In genomic region chr15:38688761-38689160, GRCh38 we compare ENCODE assay signal across 12 cellular contexts.
DNase-seq lines count a peak whose midpoint lies in the region; ATAC-seq and TF ChIP-seq lines count a peak whose summit lies in the region.
"Had no signal": no experiment of that assay in that cellular context is flagged by ENCODE, and none has a peak within 500 bp of the region (broad histone marks: within the 10 kb centered on the region; RNA-seq: fewer than 3 reads in every experiment).

No MANE protein-coding gene starts in this region.

- TF ChIP-seq CTCF in endodermal cell (conservative IDR thresholded peaks at IDR 0.05): no peak
- no peak for TF ChIP-seq CTCF in mesothelial cell of epicardium (IDR thresholded peaks at IDR 0.05; ENCODE audit: unreplicated experiment)

- H3K4me3 Mint-ChIP-seq in activated CD4-positive, alpha-beta T cell treated with anti-CD3 and anti-CD28 coated beads, Interleukin-2, amount 10 ng/mL, durations not matched to agents 7 days and 5 days: peak overlapping the region; percentile 43
- H3K4me3 Mint-ChIP-seq in activated naive CD8-positive, alpha-beta T cell treated with anti-CD3 and anti-CD28 coated beads, Interleukin-2, amount 50 U/mL, for 24 hours: peak overlapping the region; percentile 52
- H3K4me3 Mint-ChIP-seq in endodermal cell (no peak overlapping the region), mesothelial cell of epicardium (no peak overlapping the region)
- H3K4me3 Mint-ChIP-seq: HFFc6 had no signal

- peaks cover 95% of the 10 kb centered on the region for H3K27me3 ChIP-seq in endodermal cell (ENCODE audit: control insufficient read depth, insufficient read depth, low read length, poor library complexity, severe bottlenecking)
- H3K27me3 ChIP-seq: SJSA1 had no signal

- peaks cover 90% of the 10 kb centered on the region for H3K4me1 Mint-ChIP-seq in activated CD4-positive, alpha-beta T cell treated with anti-CD3 and anti-CD28 coated beads, Interleukin-2, amount 10 ng/mL, durations not matched to agents 7 days and 5 days
- peaks cover 84% of the 10 kb centered on the region for H3K4me1 Mint-ChIP-seq in activated naive CD8-positive, alpha-beta T cell treated with anti-CD3 and anti-CD28 coated beads, Interleukin-2, amount 50 U/mL, for 24 hours
- peaks cover 18% of the 10 kb centered on the region for H3K4me1 Mint-ChIP-seq in endodermal cell
- peaks cover 40% of the 10 kb centered on the region for H3K4me1 Mint-ChIP-seq in mesothelial cell of epicardium

- H3K27ac ChIP-seq in KOPT-K1 (ENCODE audit: low read depth, low read length, poor library complexity, severe bottlenecking) (peak overlapping the region; percentile 97), endodermal cell (ENCODE audit: low read depth, low read length) (no peak overlapping the region)
- H3K27ac ChIP-seq: SJSA1 had no signal

- H3K9me3 ChIP-seq in KOPT-K1 (ENCODE audit: insufficient read depth, low read length, poor library complexity, severe bottlenecking): no peaks in the 10 kb centered on the region
- H3K9me3 ChIP-seq in endodermal cell (ENCODE audit: control insufficient read depth, low read length): peaks cover 11% of the 10 kb centered on the region
- H3K9me3 ChIP-seq: SJSA1 had no signal

- POLR2A ChIA-PET in activated CD4-positive, alpha-beta T cell treated with anti-CD3 and anti-CD28 coated beads, Interleukin-2, amount 10 ng/mL, durations not matched to agents 7 days and 5 days (lab: Charles Lee): interaction anchor here (1.1 to 3.2 kb wide), 5 partner anchors 16 to 128 kb away, joined by 3 to 20 read pairs (median 4); partner anchors contain the start of gene RASGRP1

- peak; percentile 86 for ATAC-seq in activated naive CD8-positive, alpha-beta T cell treated with anti-CD3 and anti-CD28 coated beads, Interleukin-2, amount 50 U/mL, for 24 hours
- ATAC-seq: esophagus mucosa had no signal

- H3K27ac Mint-ChIP-seq in activated CD4-positive, alpha-beta T cell treated with anti-CD3 and anti-CD28 coated beads, Interleukin-2, amount 10 ng/mL, durations not matched to agents 7 days and 5 days: peak overlapping the region; percentile 95
- H3K27ac Mint-ChIP-seq in activated naive CD8-positive, alpha-beta T cell treated with anti-CD3 and anti-CD28 coated beads, Interleukin-2, amount 50 U/mL, for 24 hours: peak overlapping the region; percentile 82
- H3K27ac Mint-ChIP-seq in endodermal cell: no peak overlapping the region
- H3K27ac Mint-ChIP-seq in mesothelial cell of epicardium: no peak overlapping the region
- H3K27ac Mint-ChIP-seq: HFFc6 had no signal

- H3K27me3 Mint-ChIP-seq in activated CD4-positive, alpha-beta T cell treated with anti-CD3 and anti-CD28 coated beads, Interleukin-2, amount 10 ng/mL, durations not matched to agents 7 days and 5 days: no peaks in the 10 kb centered on the region
- no peaks in the 10 kb centered on the region for H3K27me3 Mint-ChIP-seq in activated naive CD8-positive, alpha-beta T cell treated with anti-CD3 and anti-CD28 coated beads, Interleukin-2, amount 50 U/mL, for 24 hours
- H3K27me3 Mint-ChIP-seq in endodermal cell (ENCODE audit: insufficient read depth): peaks cover 97% of the 10 kb centered on the region
- H3K27me3 Mint-ChIP-seq in mesothelial cell of epicardium (ENCODE audit: low read depth): no peaks in the 10 kb centered on the region

- H3K36me3 Mint-ChIP-seq in activated CD4-positive, alpha-beta T cell treated with anti-CD3 and anti-CD28 coated beads, Interleukin-2, amount 10 ng/mL, durations not matched to agents 7 days and 5 days (ENCODE audit: low read depth): peaks cover 3% of the 10 kb centered on the region
- H3K36me3 Mint-ChIP-seq in activated naive CD8-positive, alpha-beta T cell treated with anti-CD3 and anti-CD28 coated beads, Interleukin-2, amount 50 U/mL, for 24 hours (ENCODE audit: low read depth): no peaks in the 10 kb centered on the region
- H3K36me3 Mint-ChIP-seq in endodermal cell (ENCODE audit: low read depth): no peaks in the 10 kb centered on the region
- no peaks in the 10 kb centered on the region for H3K36me3 Mint-ChIP-seq in mesothelial cell of epicardium

- DNase-seq in activated CD4-positive, alpha-beta T cell treated with anti-CD3 and anti-CD28 coated beads, Interleukin-2, amount 10 ng/mL, durations not matched to agents 7 days and 5 days: peak; percentile 78
- DNase-seq in activated naive CD8-positive, alpha-beta T cell treated with anti-CD3 and anti-CD28 coated beads, Interleukin-2, amount 50 U/mL, for 24 hours: peak; percentile 61
- peak; percentile 79 for DNase-seq in stimulated activated CD8-positive, alpha-beta memory T cell treated with anti-CD3 and anti-CD28 coated beads, Interleukin-4, amount 100 ng/mL, for 48 hours
- DNase-seq in NCI-H1092 (lab: John Stamatoyannopoulos, UW) (no peak), endodermal cell (no peak), mesothelial cell of epicardium (ENCODE audit: low spot score in 2 of 2, unreplicated experiment in 2 of 2) (no peak), UCSD-AML1 (lab: John Stamatoyannopoulos, UW; ENCODE audit: unreplicated experiment) (no peak)
- DNase-seq: aorta, HFFc6 had no signal

- no peak overlapping the region for H3K9ac ChIP-seq in endodermal cell (ENCODE audit: extremely low read depth, low read length, poor library complexity, severe bottlenecking)

- H3K4me1 ChIP-seq in endodermal cell (ENCODE audit: control insufficient read depth, insufficient read depth, low read length): peaks cover 4% of the 10 kb centered on the region
- H3K4me1 ChIP-seq: SJSA1 had no signal

- no peaks in the 10 kb centered on the region for H3K9me3 Mint-ChIP-seq in activated CD4-positive, alpha-beta T cell treated with anti-CD3 and anti-CD28 coated beads, Interleukin-2, amount 10 ng/mL, durations not matched to agents 7 days and 5 days
- no peaks in the 10 kb centered on the region for H3K9me3 Mint-ChIP-seq in activated naive CD8-positive, alpha-beta T cell treated with anti-CD3 and anti-CD28 coated beads, Interleukin-2, amount 50 U/mL, for 24 hours
- H3K9me3 Mint-ChIP-seq in endodermal cell (peaks cover 3% of the 10 kb centered on the region), mesothelial cell of epicardium (peaks cover under 1% of the 10 kb centered on the region)
- H3K9me3 Mint-ChIP-seq: HFFc6 had no signal

- WGBS in endodermal cell (ENCODE audit: insufficient coverage in 1 of 2, insufficient read length in 1 of 2), 2 experiments: 75 to 91% methylated on average over 1 of the region's 1 CpG

- H3K4me3 ChIP-seq in endodermal cell (ENCODE audit: low read length): no peak overlapping the region
- H3K4me3 ChIP-seq: SJSA1 had no signal

- CTCF ChIA-PET in activated CD4-positive, alpha-beta T cell treated with anti-CD3 and anti-CD28 coated beads, Interleukin-2, amount 10 ng/mL, durations not matched to agents 7 days and 5 days (lab: Charles Lee): interaction anchor here (0.6 to 10.8 kb wide), 21 partner anchors 10 to 271 kb away, joined by 3 to 194 read pairs (median 4); partner anchors contain the start of genes FAM98B and RASGRP1

- H3K36me3 ChIP-seq in KOPT-K1 (ENCODE audit: insufficient read depth, low read length): no peaks in the 10 kb centered on the region
- no peaks in the 10 kb centered on the region for H3K36me3 ChIP-seq in endodermal cell (ENCODE audit: control insufficient read depth, insufficient read depth, low read length)
- H3K36me3 ChIP-seq: SJSA1 had no signal

Comparison
In these comparisons a context has a peak if more than half of its experiments do, and no peak if none do; other contexts are left out.
1. DNase-seq: peak in activated CD4-positive, alpha-beta T cell treated with anti-CD3 and anti-CD28 coated beads, Interleukin-2, amount 10 ng/mL, durations not matched to agents 7 days and 5 days (single experiment), activated naive CD8-positive, alpha-beta T cell treated with anti-CD3 and anti-CD28 coated beads, Interleukin-2, amount 50 U/mL, for 24 hours (single experiment) and stimulated activated CD8-positive, alpha-beta memory T cell treated with anti-CD3 and anti-CD28 coated beads, Interleukin-4, amount 100 ng/mL, for 48 hours (single experiment); none in NCI-H1092 (single experiment), endodermal cell (single experiment), mesothelial cell of epicardium (0 of 2) and UCSD-AML1 (single experiment).
2. H3K27ac Mint-ChIP-seq: peak in activated CD4-positive, alpha-beta T cell treated with anti-CD3 and anti-CD28 coated beads, Interleukin-2, amount 10 ng/mL, durations not matched to agents 7 days and 5 days (single experiment) and activated naive CD8-positive, alpha-beta T cell treated with anti-CD3 and anti-CD28 coated beads, Interleukin-2, amount 50 U/mL, for 24 hours (single experiment); none in endodermal cell (single experiment) and mesothelial cell of epicardium (single experiment).
3. H3K4me3 Mint-ChIP-seq: peak in activated CD4-positive, alpha-beta T cell treated with anti-CD3 and anti-CD28 coated beads, Interleukin-2, amount 10 ng/mL, durations not matched to agents 7 days and 5 days (single experiment) and activated naive CD8-positive, alpha-beta T cell treated with anti-CD3 and anti-CD28 coated beads, Interleukin-2, amount 50 U/mL, for 24 hours (single experiment); none in endodermal cell (single experiment) and mesothelial cell of epicardium (single experiment).